ENCODE assay signal across 23 cellular contexts in the genomic region with DNA sequence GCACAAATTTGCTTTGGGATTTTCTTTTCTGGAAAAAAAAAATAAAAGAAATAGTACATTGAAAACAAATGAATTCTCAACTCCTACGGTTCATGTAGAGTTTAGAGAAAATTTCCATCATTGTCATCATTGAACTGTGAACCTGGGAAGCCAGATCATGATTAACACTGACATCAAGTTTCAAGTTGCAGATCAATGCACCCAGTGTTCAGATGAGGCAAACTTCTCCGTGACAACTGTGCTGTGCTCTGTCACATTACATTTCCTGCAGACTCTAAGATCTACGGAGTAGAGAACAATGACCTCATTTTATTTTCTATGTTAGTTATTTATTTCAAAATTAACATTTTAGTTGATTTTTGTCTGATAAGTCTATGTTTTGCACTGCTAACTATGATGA.
"Had no signal": no experiment of that assay in that cellular context is flagged by ENCODE, and none has a peak within 500 bp of the region (broad histone marks: within the 10 kb centered on the region; RNA-seq: fewer than 3 reads in every experiment).

No MANE protein-coding gene starts in this region.

- DNase-seq: activated CD4-positive, alpha-beta T cell treated with anti-CD3 and anti-CD28 coated beads, Interleukin-2, amount 10 ng/mL, durations not matched to agents 24 days and 14 days; activated effector memory CD4-positive, alpha-beta T cell treated with anti-CD3 and anti-CD28 coated beads, Interleukin-2, amount 50 U/mL, for 16 hours; activated T-cell treated with anti-CD3 and anti-CD28 coated beads, Interleukin-2, amount 50 U/mL, for 48 hours; amniotic stem cell; head of caudate nucleus; hypothalamus; left ventricle myocardium inferior; naive thymus-derived CD4-positive, alpha-beta T cell; sigmoid colon; T1000; testis; trophoblast cell; uterus had no signal

- H3K27ac Mint-ChIP-seq: activated CD4-positive, alpha-beta T cell treated with anti-CD3 and anti-CD28 coated beads, Interleukin-2, amount 10 ng/mL, durations not matched to agents 24 days and 14 days; activated naive CD8-positive, alpha-beta T cell; naive thymus-derived CD4-positive, alpha-beta T cell; neural progenitor cell; stimulated activated memory B cell treated with anti-CD40 and anti-IgM and Interleukin-4, amounts not matched to agents 10 μg/mL and 1 μg/mL and 100 μg/mL, for 72 hours; WTC11 had no signal

- H3K9me3 Mint-ChIP-seq: activated CD4-positive, alpha-beta T cell treated with anti-CD3 and anti-CD28 coated beads, Interleukin-2, amount 10 ng/mL, durations not matched to agents 24 days and 14 days; central memory CD8-positive, alpha-beta T cell; naive thymus-derived CD4-positive, alpha-beta T cell; neural progenitor cell; stimulated activated memory B cell treated with anti-CD40 and anti-IgM and Interleukin-4, amounts not matched to agents 10 μg/mL and 1 μg/mL and 100 μg/mL, for 72 hours; WTC11 had no signal

- H3K9ac ChIP-seq: neural progenitor cell had no signal

- ATAC-seq: gastroesophageal sphincter; naive thymus-derived CD4-positive, alpha-beta T cell; stimulated activated memory B cell treated with anti-CD40 and anti-IgM and Interleukin-4, amounts not matched to agents 10 μg/mL and 1 μg/mL and 100 μg/mL, for 72 hours; WTC11 had no signal

- H3K9me3 ChIP-seq: breast epithelium, esophagus muscularis mucosa, gastroesophageal sphincter, left ventricle myocardium inferior, sigmoid colon, testis, uterus had no signal

- H3K4me1 Mint-ChIP-seq: activated CD4-positive, alpha-beta T cell treated with anti-CD3 and anti-CD28 coated beads, Interleukin-2, amount 10 ng/mL, durations not matched to agents 24 days and 14 days; central memory CD8-positive, alpha-beta T cell; stimulated activated memory B cell treated with anti-CD40 and anti-IgM and Interleukin-4, amounts not matched to agents 10 μg/mL and 1 μg/mL and 100 μg/mL, for 72 hours had no signal

- H3K27me3 ChIP-seq: breast epithelium, esophagus muscularis mucosa, gastroesophageal sphincter, neural progenitor cell, sigmoid colon, testis, uterus had no signal

- H3K27ac ChIP-seq: breast epithelium, coronary artery, esophagus muscularis mucosa, gastroesophageal sphincter, left ventricle myocardium inferior, neural progenitor cell, sigmoid colon, testis, uterus had no signal

- H3K4me3 Mint-ChIP-seq: activated CD4-positive, alpha-beta T cell treated with anti-CD3 and anti-CD28 coated beads, Interleukin-2, amount 10 ng/mL, durations not matched to agents 24 days and 14 days; activated naive CD8-positive, alpha-beta T cell; central memory CD8-positive, alpha-beta T cell; naive thymus-derived CD4-positive, alpha-beta T cell; neural progenitor cell; stimulated activated memory B cell treated with anti-CD40 and anti-IgM and Interleukin-4, amounts not matched to agents 10 μg/mL and 1 μg/mL and 100 μg/mL, for 72 hours; WTC11 had no signal

- H3K27me3 Mint-ChIP-seq: activated CD4-positive, alpha-beta T cell treated with anti-CD3 and anti-CD28 coated beads, Interleukin-2, amount 10 ng/mL, durations not matched to agents 24 days and 14 days; activated naive CD8-positive, alpha-beta T cell; central memory CD8-positive, alpha-beta T cell; stimulated activated memory B cell treated with anti-CD40 and anti-IgM and Interleukin-4, amounts not matched to agents 10 μg/mL and 1 μg/mL and 100 μg/mL, for 72 hours had no signal

- H3K36me3 ChIP-seq: breast epithelium, uterus had no signal

- H2AFZ ChIP-seq: neural progenitor cell had no signal

- H3K4me2 ChIP-seq: neural progenitor cell, smooth muscle cell had no signal

- H3K4me3 ChIP-seq: breast epithelium, coronary artery, esophagus muscularis mucosa, gastroesophageal sphincter, left ventricle myocardium inferior, neural progenitor cell, sigmoid colon, smooth muscle cell, testis, uterus had no signal
